ENCODE assay signal across 1 cellular context in the genomic region with DNA sequence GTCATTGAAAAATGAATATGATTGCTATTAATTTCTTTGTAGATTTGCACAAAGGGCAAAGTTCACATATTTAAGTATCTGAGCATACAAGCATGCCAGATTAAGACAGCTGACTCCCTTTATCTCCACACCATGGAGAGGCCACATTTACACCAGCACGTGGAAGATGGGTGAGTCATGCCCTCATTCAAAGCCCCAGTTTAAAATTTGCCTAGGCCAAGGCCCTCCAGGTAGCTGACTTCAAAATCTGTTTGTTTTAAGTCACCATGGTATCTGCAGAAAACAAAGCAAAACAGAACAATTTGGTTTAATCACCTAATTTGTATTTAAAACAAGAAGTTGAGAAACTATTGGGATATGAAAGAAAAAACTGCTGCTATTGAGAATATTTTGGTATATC.
TF ChIP-seq lines count a peak whose summit lies in the region.

No MANE protein-coding gene starts in this region.

TF ChIP-seq in IMR-90, 13 proteins besides CTCF, POLR2A, EP300 and RAD21:
- TF ChIP-seq MAFK (IDR thresholded peaks at IDR 0.05; ENCODE audit: low read depth, low read length) (no peak), SMC3 (IDR thresholded peaks at IDR 0.05; ENCODE audit: low read depth, low read length) (no peak), BHLHE40 (IDR thresholded peaks at IDR 0.05; ENCODE audit: low read depth, low read length) (peak; percentile 65), RFX5 (IDR thresholded peaks at IDR 0.05; ENCODE audit: low read depth, low read length) (no peak), FOS (IDR thresholded peaks at IDR 0.05; ENCODE audit: low read depth, low read length) (peak; percentile 29; the same call in 1 of the 2 replicates), CEBPB (IDR thresholded peaks at IDR 0.05; ENCODE audit: low read depth, low read length) (no peak), RCOR1 (IDR thresholded peaks at IDR 0.05; ENCODE audit: insufficient replicate concordance, low read length) (no peak), NFE2L2 (IDR thresholded peaks at IDR 0.05; ENCODE audit: low read depth, low read length) (no peak), MXI1 (IDR thresholded peaks at IDR 0.05; ENCODE audit: borderline replicate concordance, low read depth, low read length) (peak; percentile 67; the same call in 1 of the 2 replicates), MAZ (IDR thresholded peaks at IDR 0.05; ENCODE audit: borderline replicate concordance, low read depth, low read length) (no peak), CHD1 (IDR thresholded peaks at IDR 0.05; ENCODE audit: low read depth, low read length) (no peak)
- TF ChIP-seq, protein P1, sequence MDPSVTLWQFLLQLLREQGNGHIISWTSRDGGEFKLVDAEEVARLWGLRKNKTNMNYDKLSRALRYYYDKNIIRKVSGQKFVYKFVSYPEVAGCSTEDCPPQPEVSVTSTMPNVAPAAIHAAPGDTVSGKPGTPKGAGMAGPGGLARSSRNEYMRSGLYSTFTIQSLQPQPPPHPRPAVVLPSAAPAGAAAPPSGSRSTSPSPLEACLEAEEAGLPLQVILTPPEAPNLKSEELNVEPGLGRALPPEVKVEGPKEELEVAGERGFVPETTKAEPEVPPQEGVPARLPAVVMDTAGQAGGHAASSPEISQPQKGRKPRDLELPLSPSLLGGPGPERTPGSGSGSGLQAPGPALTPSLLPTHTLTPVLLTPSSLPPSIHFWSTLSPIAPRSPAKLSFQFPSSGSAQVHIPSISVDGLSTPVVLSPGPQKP (IDR thresholded peaks at IDR 0.05; ENCODE audit: borderline replicate concordance, low read depth, low read length) = no peak
- TF ChIP-seq, protein P2, sequence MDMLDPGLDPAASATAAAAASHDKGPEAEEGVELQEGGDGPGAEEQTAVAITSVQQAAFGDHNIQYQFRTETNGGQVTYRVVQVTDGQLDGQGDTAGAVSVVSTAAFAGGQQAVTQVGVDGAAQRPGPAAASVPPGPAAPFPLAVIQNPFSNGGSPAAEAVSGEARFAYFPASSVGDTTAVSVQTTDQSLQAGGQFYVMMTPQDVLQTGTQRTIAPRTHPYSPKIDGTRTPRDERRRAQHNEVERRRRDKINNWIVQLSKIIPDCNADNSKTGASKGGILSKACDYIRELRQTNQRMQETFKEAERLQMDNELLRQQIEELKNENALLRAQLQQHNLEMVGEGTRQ (IDR thresholded peaks at IDR 0.05; ENCODE audit: low read depth, low read length) = peak; percentile 41; the same call in 1 of the 2 replicates
